ENCODE assay signal across 26 cellular contexts in genomic region chr2:232387451-232388171, GRCh38. TPM values are rescaled to one million over a fixed set of nuclear protein-coding genes. Genes with fewer than 3 reads are reported as not detected.
DNase-seq lines count a peak whose midpoint lies in the region; ATAC-seq and TF ChIP-seq lines count a peak whose summit lies in the region.
"Had no signal": no experiment of that assay in that cellular context is flagged by ENCODE, and none has a peak within 500 bp of the region (broad histone marks: within the 10 kb centered on the region; RNA-seq: fewer than 3 reads in every experiment).

No MANE protein-coding gene starts in this region.

- H3K27me3 Mint-ChIP-seq in WTC11 (ENCODE audit: low read depth), result peaks cover 92% of the 10 kb centered on the region
- peaks cover 55% of the 10 kb centered on the region for H3K27me3 Mint-ChIP-seq in stimulated activated memory B cell treated with anti-CD40 and anti-IgM and Interleukin-4, amounts not matched to agents 10 μg/mL and 1 μg/mL and 100 μg/mL, for 72 hours

- H2AFZ ChIP-seq in ACC112 (ENCODE audit: low read length, unreplicated experiment), result no peak overlapping the region
- no peak overlapping the region for H2AFZ ChIP-seq in neural cell (ENCODE audit: low read depth, low read length)

- H3K27ac Mint-ChIP-seq in WTC11, result no peak overlapping the region
- H3K27ac Mint-ChIP-seq in stimulated activated memory B cell treated with anti-CD40 and anti-IgM and Interleukin-4, amounts not matched to agents 10 μg/mL and 1 μg/mL and 100 μg/mL, for 72 hours, result no peak overlapping the region

- H3K9me3 Mint-ChIP-seq in WTC11, result no peaks in the 10 kb centered on the region
- peaks cover 4% of the 10 kb centered on the region for H3K9me3 Mint-ChIP-seq in stimulated activated memory B cell treated with anti-CD40 and anti-IgM and Interleukin-4, amounts not matched to agents 10 μg/mL and 1 μg/mL and 100 μg/mL, for 72 hours

- H3K79me2 ChIP-seq in ACC112 (ENCODE audit: control insufficient read depth, insufficient read depth, low read length, unreplicated experiment) (no peaks in the 10 kb centered on the region), neural cell (replicated peaks; ENCODE audit: insufficient read depth, low read length) (no peaks in the 10 kb centered on the region)

- H3K4me2 ChIP-seq in neural cell (ENCODE audit: low read length), result no peak overlapping the region

- DNase-seq in WTC11 (ENCODE audit: low spot score) (peak; percentile 52), hippocampal formation (lab: John Stamatoyannopoulos, UW) (no peak), inferior parietal cortex (ENCODE audit: extremely low spot score) (no peak)
- DNase-seq: activated CD4-positive, alpha-beta T cell treated with anti-CD3 and anti-CD28 coated beads, Interleukin-2, amount 50 U/mL, for 48 hours; activated naive CD4-positive, alpha-beta T cell treated with Interleukin-2 at 50 U/mL for 16 hours; activated T-cell treated with anti-CD3 and anti-CD28 coated beads for 4 hours; cerebellar nuclear complex; GDM1; HCEC 1CT; IMR-90; NCI-H1436; NCI-H2171 treated with DMSO at 0.1 percent for 48 hours; OCI-M1; SHP77; stimulated activated CD4-positive, alpha-beta T cell treated with anti-CD3 and anti-CD28 coated beads, Interleukin-4, amount 100 ng/mL, for 1 hour; T-helper 2 cell; uterus had no signal

- H3K4me1 Mint-ChIP-seq in WTC11, result peaks cover 19% of the 10 kb centered on the region
- H3K4me1 Mint-ChIP-seq in stimulated activated memory B cell treated with anti-CD40 and anti-IgM and Interleukin-4, amounts not matched to agents 10 μg/mL and 1 μg/mL and 100 μg/mL, for 72 hours, result peaks cover 14% of the 10 kb centered on the region

- no peaks in the 10 kb centered on the region for H3K9me3 ChIP-seq in iPS-15b (ENCODE audit: control insufficient read depth, insufficient read depth, low read length)
- H3K9me3 ChIP-seq in neural cell (ENCODE audit: low read length), result no peaks in the 10 kb centered on the region
- H3K9me3 ChIP-seq: uterus had no signal

- H3K9ac ChIP-seq in iPS-15b (ENCODE audit: low read depth, low read length) (no peak overlapping the region), neural cell (ENCODE audit: low read length) (no peak overlapping the region)

- no peak for TF ChIP-seq EP300 in neural cell (conservative IDR thresholded peaks at IDR 0.05; ENCODE audit: poor library complexity, severe bottlenecking)

- H4K20me1 ChIP-seq in neural cell (ENCODE audit: insufficient read depth), result no peaks in the 10 kb centered on the region

- H3K4me3 ChIP-seq in ACC112 (ENCODE audit: low read depth, low read length) (peak overlapping the region; percentile 12; the same call in 1 of the 2 replicates), iPS-15b (ENCODE audit: low read depth, low read length) (peak overlapping the region; percentile 53), neural cell (ENCODE audit: low read length) (peak overlapping the region; percentile 50)
- H3K4me3 ChIP-seq: uterus had no signal

- TF ChIP-seq CTCF in WTC11 (IDR thresholded peaks at IDR 0.05) (no peak), neural cell (IDR thresholded peaks at IDR 0.05; ENCODE audit: poor library complexity, severe bottlenecking) (no peak)

- H3F3A ChIP-seq in neural cell (ENCODE audit: insufficient read depth, low read length, poor library complexity, severe bottlenecking), result no peaks in the 10 kb centered on the region

- H3K27ac ChIP-seq in ACC112 (ENCODE audit: low read depth, low read length) (no peak overlapping the region), neural cell (ENCODE audit: low read length) (no peak overlapping the region)
- H3K27ac ChIP-seq: C4-2B, uterus had no signal

- no peaks in the 10 kb centered on the region for H3K4me1 ChIP-seq in ACC112 (ENCODE audit: control insufficient read depth, insufficient read depth, low read length, unreplicated experiment)
- H3K4me1 ChIP-seq in iPS-15b (ENCODE audit: control insufficient read depth, insufficient read depth, low read length), result peaks cover 4% of the 10 kb centered on the region

- POLR2A ChIA-PET in WTC11 (lab: Charles Lee), result interaction anchor here (1.3 kb wide), 1 partner anchor 32 kb away, joined by 4 read pairs; no protein-coding TSS in a partner anchor

- ATAC-seq in WTC11 (peak; percentile 46), GM19452 (IDR thresholded peaks at IDR 0.05; ENCODE audit: unreplicated experiment) (no peak)
- ATAC-seq in stimulated activated memory B cell treated with anti-CD40 and anti-IgM and Interleukin-4, amounts not matched to agents 10 μg/mL and 1 μg/mL and 100 μg/mL, for 72 hours, result no peak

- H3K4me3 Mint-ChIP-seq in WTC11, result peak overlapping the region; percentile 68
- no peak overlapping the region for H3K4me3 Mint-ChIP-seq in stimulated activated memory B cell treated with anti-CD40 and anti-IgM and Interleukin-4, amounts not matched to agents 10 μg/mL and 1 μg/mL and 100 μg/mL, for 72 hours

- no peaks in the 10 kb centered on the region; the same call in 1 of the 2 replicates for H3K36me3 Mint-ChIP-seq in WTC11
- H3K36me3 Mint-ChIP-seq in stimulated activated memory B cell treated with anti-CD40 and anti-IgM and Interleukin-4, amounts not matched to agents 10 μg/mL and 1 μg/mL and 100 μg/mL, for 72 hours, result no peaks in the 10 kb centered on the region

- H3K27me3 ChIP-seq in ACC112 (ENCODE audit: insufficient read depth, low read length) (peaks cover 88% of the 10 kb centered on the region), iPS-15b (ENCODE audit: control insufficient read depth, insufficient read depth, low read length) (peaks cover 13% of the 10 kb centered on the region), neural cell (ENCODE audit: insufficient read depth, low read depth, low read length) (peaks cover 80% of the 10 kb centered on the region)

- CTCF ChIA-PET in WTC11 (lab: Charles Lee), result interaction anchor here (1.0 to 3.0 kb wide), 3 partner anchors 20 to 62 kb away, joined by 3 to 25 read pairs (median 6); no protein-coding TSS in a partner anchor

- H3K36me3 ChIP-seq in ACC112 (ENCODE audit: insufficient read depth, low read length) (no peaks in the 10 kb centered on the region), iPS-15b (ENCODE audit: control insufficient read depth, insufficient read depth, low read length) (no peaks in the 10 kb centered on the region), neural cell (ENCODE audit: insufficient read depth, low read length) (no peaks in the 10 kb centered on the region)
- H3K36me3 ChIP-seq: uterus had no signal

- no peak for TF ChIP-seq RAD21 in neural cell (conservative IDR thresholded peaks at IDR 0.05)

- H3K9me2 ChIP-seq in neural cell (ENCODE audit: insufficient read depth, low read length), result no peaks in the 10 kb centered on the region

TF ChIP-seq in WTC11, 78 proteins besides CTCF, POLR2A, EP300 and RAD21 (continues in another document):
- TF ChIP-seq STAT6 (CRISPR knock-in tag; conservative IDR thresholded peaks at IDR 0.05; ENCODE audit: low read depth), result no peak
- no peak for TF ChIP-seq RORB (CRISPR knock-in tag; IDR thresholded peaks at IDR 0.05)
- 0 out of 2 replicates have a peak, but pooled peaks have one; percentile 31 for TF ChIP-seq SP1 (CRISPR knock-in tag; conservative IDR thresholded peaks at IDR 0.05)
- TF ChIP-seq PRRX2 (CRISPR knock-in tag; IDR thresholded peaks at IDR 0.05), result no peak

TF ChIP-seq in neural cell, 6 proteins besides CTCF, POLR2A, EP300 and RAD21:
- TF ChIP-seq SMC3 (conservative IDR thresholded peaks at IDR 0.05; ENCODE audit: poor library complexity) (no peak), TAF1 (IDR thresholded peaks at IDR 0.05; ENCODE audit: low read depth) (no peak), POLR2AphosphoS5 (IDR thresholded peaks at IDR 0.05) (no peak), REST (IDR thresholded peaks at IDR 0.05; ENCODE audit: borderline replicate concordance) (no peak), MXI1 (conservative IDR thresholded peaks at IDR 0.05; ENCODE audit: poor library complexity, severe bottlenecking) (no peak), EZH2 (IDR thresholded peaks at IDR 0.05; ENCODE audit: borderline replicate concordance, insufficient read depth, low read length, poor library complexity, severe bottlenecking) (no peak)

RNA-seq across cellular contexts. Expression of gene ALPP, which starts 9.1 kb away (rescaled TPM):
- 0.14 to 0.20 TPM (median 0.14 TPM) in 3 replicates for total RNA-seq in WTC11 (2021)
- polyA plus RNA-seq in neural cell, result not detected in 2 replicates
- polyA minus RNA-seq in neural cell, result not detected in 2 replicates
- total RNA-seq: A673, IMR-90, myocyte had no signal
- polyA plus RNA-seq: IMR-90 had no signal

RNA-seq across cellular contexts. Expression of gene ALPG, which starts 19.0 kb away (rescaled TPM):
- total RNA-seq in WTC11 (2021), result 0.94 to 1.3 TPM (median 1.2 TPM) in 3 replicates
- not detected in 2 replicates for polyA plus RNA-seq in neural cell
- polyA minus RNA-seq in neural cell, result not detected in 2 replicates
- total RNA-seq: A673, IMR-90, M059J, myocyte, uterus had no signal
- polyA plus RNA-seq: IMR-90 had no signal
